In genomic region chr20:4694076-4694475, GRCh38 we compare ENCODE assay signal across 1 cellular context.
TF ChIP-seq lines count a peak whose summit lies in the region.

No MANE protein-coding gene starts in this region.

TF ChIP-seq in A549, 52 proteins besides CTCF, POLR2A, EP300 and RAD21 (continued from another document):
- no peak for TF ChIP-seq ESRRA (IDR thresholded peaks at IDR 0.05; ENCODE audit: borderline replicate concordance, low read length)
- TF ChIP-seq RARB (CRISPR knock-in tag; IDR thresholded peaks at IDR 0.05) = no peak
- no peak for TF ChIP-seq SMC3 (IDR thresholded peaks at IDR 0.05)
- no peak for TF ChIP-seq HOXA7 (CRISPR knock-in tag; IDR thresholded peaks at IDR 0.05)
- TF ChIP-seq HOXB5 (CRISPR knock-in tag; IDR thresholded peaks at IDR 0.05) = no peak
- no peak for TF ChIP-seq RFX5 (IDR thresholded peaks at IDR 0.05)
- no peak for TF ChIP-seq MAZ (IDR thresholded peaks at IDR 0.05; ENCODE audit: borderline replicate concordance, low read depth, low read length)
- no peak for TF ChIP-seq MAFK (IDR thresholded peaks at IDR 0.05; ENCODE audit: partially characterized antibody)
TF ChIP-seq in A549: peak in this region for 0.
